15 cellular contexts compared by ENCODE assay signal in genomic region chr9:98482248-98482647, GRCh38.
"Had no signal": no experiment of that assay in that cellular context is flagged by ENCODE, and none has a peak within 500 bp of the region (broad histone marks: within the 10 kb centered on the region; RNA-seq: fewer than 3 reads in every experiment).

No MANE protein-coding gene starts in this region.

- H3K4me3 Mint-ChIP-seq: immature natural killer cell, WTC11 had no signal

- H3K27ac Mint-ChIP-seq: immature natural killer cell, WTC11 had no signal

- H3K4me3 ChIP-seq: lung, stomach, thyroid gland, uterus had no signal

- DNase-seq: activated CD4-positive, alpha-beta T cell treated with anti-CD3 and anti-CD28 coated beads for 48 hours; activated naive CD4-positive, alpha-beta T cell treated with Interleukin-2 at 50 U/mL for 16 hours; central memory CD4-positive, alpha-beta T cell; cortex of kidney; effector memory CD4-positive, alpha-beta T cell; immature natural killer cell; left cardiac atrium; midbrain; retina; stimulated activated CD4-positive, alpha-beta T cell treated with anti-CD3 and anti-CD28 coated beads, Interleukin-4, amount 100 ng/mL, for 4 hours; stomach; thyroid gland; uterus had no signal

- ATAC-seq: left cardiac atrium, WTC11 had no signal

- H3K36me3 ChIP-seq: stomach, thyroid gland, uterus had no signal

- H3K9me3 ChIP-seq: stomach, thyroid gland, uterus had no signal

- H3K36me3 Mint-ChIP-seq: immature natural killer cell, WTC11 had no signal

- H3K27me3 ChIP-seq: thyroid gland, uterus had no signal

- H3K9me3 Mint-ChIP-seq: immature natural killer cell, WTC11 had no signal

- H3K27ac ChIP-seq: stomach, thyroid gland, uterus had no signal

- H3K4me1 Mint-ChIP-seq: immature natural killer cell, WTC11 had no signal

- H3K4me1 ChIP-seq: stomach, uterus had no signal
